Comparison of ENCODE assay signal across 28 cellular contexts in genomic region chr7:15143121-15143520, GRCh38.
"Had no signal": no experiment of that assay in that cellular context is flagged by ENCODE, and none has a peak within 500 bp of the region (broad histone marks: within the 10 kb centered on the region; RNA-seq: fewer than 3 reads in every experiment).

No MANE protein-coding gene starts in this region.

- H3K4me1 ChIP-seq: SJCRH30 had no signal

- DNase-seq: MM.1S, MV-4-11, NCI-H1092, NCI-H1105, NCI-H1417 treated with DMSO at 0.1 percent for 48 hours, NCI-H1436 treated with DMSO at 0.1 percent for 48 hours, NCI-H1694 treated with DMSO at 0.1 percent for 48 hours, NCI-H187 treated with DMSO at 0.1 percent for 48 hours, NCI-H2029, NCI-H2081, NCI-H226, NCI-H446 treated with DMSO at 0.1 percent for 48 hours, NCI-H510A, NCI-H524, NCI-H69, NCI-H748 treated with DMSO at 0.1 percent for 48 hours, NCI-H82, PC-9, SHP77, SIG-M5, SJCRH30, T-cell had no signal

- H3K36me3 ChIP-seq: SJCRH30 had no signal

- ATAC-seq: Panc1, Right ventricle myocardium inferior, SK-N-SH treated with all-trans-retinoic acid at 6 μM for 48 hours, T-cell had no signal

- H3K27me3 ChIP-seq: SJCRH30 had no signal

- FAIRE-seq: RCC 7860 had no signal

- H3K9me3 ChIP-seq: SJCRH30 had no signal

- H3K4me2 ChIP-seq: PC-9 had no signal

- H3K27ac ChIP-seq: PC-9, RWPE1, SJCRH30, SK-N-MC had no signal

- H3K4me3 ChIP-seq: PC-9, SJCRH30, SK-N-MC had no signal
